24 cellular contexts compared by ENCODE assay signal in the genomic region with DNA sequence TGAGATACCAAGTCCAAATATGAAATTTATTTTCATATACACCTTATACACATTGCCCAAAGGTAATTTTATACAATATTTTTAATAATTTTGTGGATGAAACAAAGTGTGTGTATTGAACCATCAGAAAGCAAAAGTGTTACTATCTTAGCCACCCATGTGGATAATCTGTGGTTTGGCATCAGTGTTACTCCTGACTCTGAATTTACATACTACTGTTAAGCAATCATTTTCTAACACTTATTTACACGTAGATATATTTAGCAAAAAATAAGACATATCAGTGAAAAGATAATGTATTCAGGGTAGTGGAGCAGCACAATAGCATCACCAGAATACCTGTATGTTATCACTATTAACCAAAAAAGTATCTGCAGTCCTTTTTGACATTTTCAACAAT. TPM values are rescaled to one million over a fixed set of nuclear protein-coding genes. Genes with fewer than 3 reads are reported as not detected.
DNase-seq lines count a peak whose midpoint lies in the region; ATAC-seq, FAIRE-seq and TF ChIP-seq lines count a peak whose summit lies in the region.
"Had no signal": no experiment of that assay in that cellular context is flagged by ENCODE, and none has a peak within 500 bp of the region (broad histone marks: within the 10 kb centered on the region; RNA-seq: fewer than 3 reads in every experiment).

No MANE protein-coding gene starts in this region.

- no peak overlapping the region for H3K4me3 Mint-ChIP-seq in activated T-cell treated with anti-CD3 and anti-CD28 coated beads, Interleukin-2, amount 50 U/mL, for 72 hours
- H3K4me3 Mint-ChIP-seq: activated T-cell treated with anti-CD3 and anti-CD28 coated beads, Interleukin-2, amount 50 U/mL, for 24 hours; natural killer cell; stimulated activated naive CD8-positive, alpha-beta T cell treated with anti-CD3 and anti-CD28 coated beads, Interleukin-15, amount 100 ng/mL, for 72 hours had no signal

- no peaks in the 10 kb centered on the region for H3K9me3 Mint-ChIP-seq in activated T-cell treated with anti-CD3 and anti-CD28 coated beads, Interleukin-2, amount 50 U/mL, for 72 hours
- H3K9me3 Mint-ChIP-seq: activated T-cell treated with anti-CD3 and anti-CD28 coated beads, Interleukin-2, amount 50 U/mL, for 24 hours; natural killer cell; stimulated activated naive CD8-positive, alpha-beta T cell treated with anti-CD3 and anti-CD28 coated beads, Interleukin-15, amount 100 ng/mL, for 72 hours had no signal

- ATAC-seq in GM21786 (IDR thresholded peaks at IDR 0.05; ENCODE audit: unreplicated experiment) (peak; percentile 66), HG03442 (IDR thresholded peaks at IDR 0.05; ENCODE audit: unreplicated experiment) (peak; percentile 49), GM21737 (IDR thresholded peaks at IDR 0.05; ENCODE audit: unreplicated experiment) (no peak)
- no peak for ATAC-seq in activated T-cell treated with anti-CD3 and anti-CD28 coated beads, Interleukin-2, amount 50 U/mL, for 72 hours (replicated peaks in 1 of 2)
- ATAC-seq: A549; K562; natural killer cell; stimulated activated naive CD8-positive, alpha-beta T cell treated with anti-CD3 and anti-CD28 coated beads, Interleukin-15, amount 100 ng/mL, for 72 hours had no signal

- DNase-seq in GM12891 (ENCODE audit: insufficient read length, low spot score): no peak
- DNase-seq in glomerular visceral epithelial cell (ENCODE audit: extremely low spot score): peak; percentile 12
- DNase-seq in retina: no peak
- DNase-seq in activated T-cell treated with anti-CD3 and anti-CD28 coated beads, Interleukin-2, amount 50 U/mL, for 72 hours: no peak
- no peak for DNase-seq in activated naive CD4-positive, alpha-beta T cell treated with Interleukin-2 at 50 U/mL for 16 hours
- DNase-seq: activated CD4-positive, alpha-beta T cell treated with anti-CD3 and anti-CD28 coated beads for 48 hours; activated naive CD4-positive, alpha-beta T cell; activated T-cell treated with anti-CD3 and anti-CD28 coated beads, Interleukin-2, amount 50 U/mL, for 24 hours; glutamatergic neuron; islet precursor cell; MG63; natural killer cell; NCI-H2081; NCI-H226; Peyer's patch; SHP77 treated with DMSO at 0.1 percent for 48 hours; stimulated activated naive CD8-positive, alpha-beta T cell treated with anti-CD3 and anti-CD28 coated beads, Interleukin-15, amount 100 ng/mL, for 72 hours; thyroid gland had no signal

- peaks cover 2 to 17% of the 10 kb centered on the region in 2 donors for H3K36me3 Mint-ChIP-seq in activated T-cell treated with anti-CD3 and anti-CD28 coated beads, Interleukin-2, amount 50 U/mL, for 72 hours (ENCODE audit: insufficient read depth in 2 of 2)

- no peak for TF ChIP-seq POLR2A in GM12891 (IDR thresholded peaks at IDR 0.05; ENCODE audit: low read depth, low read length)

- H3K27me3 Mint-ChIP-seq in activated T-cell treated with anti-CD3 and anti-CD28 coated beads, Interleukin-2, amount 50 U/mL, for 72 hours (ENCODE audit: low read depth): no peaks in the 10 kb centered on the region
- H3K27me3 Mint-ChIP-seq: activated T-cell treated with anti-CD3 and anti-CD28 coated beads, Interleukin-2, amount 50 U/mL, for 24 hours; stimulated activated naive CD8-positive, alpha-beta T cell treated with anti-CD3 and anti-CD28 coated beads, Interleukin-15, amount 100 ng/mL, for 72 hours had no signal

- peaks cover 45% of the 10 kb centered on the region for H3K4me1 Mint-ChIP-seq in activated T-cell treated with anti-CD3 and anti-CD28 coated beads, Interleukin-2, amount 50 U/mL, for 72 hours (ENCODE audit: low read depth)

- peak; percentile 9 for FAIRE-seq in GM12891 (lab: Jason Lieb, UNC)
- FAIRE-seq: A549, HTR-8/SVneo, K562 had no signal

- no peak overlapping the region for H3K27ac Mint-ChIP-seq in activated T-cell treated with anti-CD3 and anti-CD28 coated beads, Interleukin-2, amount 50 U/mL, for 72 hours
- H3K27ac Mint-ChIP-seq: activated T-cell treated with anti-CD3 and anti-CD28 coated beads, Interleukin-2, amount 50 U/mL, for 24 hours; natural killer cell had no signal

TF ChIP-seq in GM12891, 5 proteins besides CTCF, POLR2A, EP300 and RAD21:
- TF ChIP-seq TAF1 (IDR thresholded peaks at IDR 0.05; ENCODE audit: low read depth, low read length) (no peak), SPI1 (IDR thresholded peaks at IDR 0.05; ENCODE audit: low read depth, low read length) (no peak), POLR2AphosphoS5 (IDR thresholded peaks at IDR 0.05; ENCODE audit: low read depth, low read length) (no peak), POU2F2 (IDR thresholded peaks at IDR 0.05; ENCODE audit: low read depth, low read length) (no peak), PAX5 (IDR thresholded peaks at IDR 0.05; ENCODE audit: insufficient read depth, low read length, severe bottlenecking) (no peak)

RNA-seq across cellular contexts. Expression of a gene that starts 23.8 kb away (rescaled TPM):
- polyA plus RNA-seq in GM12891 (2012; ENCODE audit: low read depth, missing spikeins): 33.0 TPM
- 100 to 1,000 TPM; 134 to 165 TPM for total RNA-seq in activated T-cell treated with anti-CD3 and anti-CD28 coated beads, Interleukin-2, amount 50 U/mL, for 72 hours

RNA-seq across cellular contexts. Expression of a gene that starts 36.7 kb away (rescaled TPM):
- polyA plus RNA-seq in GM12891 (2012; ENCODE audit: low read depth, missing spikeins): 37.1 TPM
- total RNA-seq in activated T-cell treated with anti-CD3 and anti-CD28 coated beads, Interleukin-2, amount 50 U/mL, for 72 hours: 10 to 100 TPM; 44.5 to 50.4 TPM

RNA-seq across cellular contexts. Expression of a gene that starts 36.8 kb away (rescaled TPM):
- 122 TPM for polyA plus RNA-seq in GM12891 (2012; ENCODE audit: low read depth, missing spikeins)
- total RNA-seq in activated T-cell treated with anti-CD3 and anti-CD28 coated beads, Interleukin-2, amount 50 U/mL, for 72 hours: 10 to 100 TPM; 73.3 to 89.4 TPM

RNA-seq across cellular contexts. Expression of a gene that starts 50.8 kb away (rescaled TPM):
- polyA plus RNA-seq in GM12891 (2012; ENCODE audit: low read depth, missing spikeins): 273 TPM
- 10 to 100 TPM in 1 of 2 donors, 1 to 10 TPM in 1; 9.0 to 10.6 TPM for total RNA-seq in activated T-cell treated with anti-CD3 and anti-CD28 coated beads, Interleukin-2, amount 50 U/mL, for 72 hours

Comparison
In these comparisons a context has a peak if more than half of its experiments do, and no peak if none do; other contexts are left out.
1. ATAC-seq: peak in GM21786 (single experiment) and HG03442 (single experiment); none in GM21737 (single experiment) and activated T-cell treated with anti-CD3 and anti-CD28 coated beads, Interleukin-2, amount 50 U/mL, for 72 hours (0 of 2).